ENCODE assay signal across 24 cellular contexts in the genomic region with DNA sequence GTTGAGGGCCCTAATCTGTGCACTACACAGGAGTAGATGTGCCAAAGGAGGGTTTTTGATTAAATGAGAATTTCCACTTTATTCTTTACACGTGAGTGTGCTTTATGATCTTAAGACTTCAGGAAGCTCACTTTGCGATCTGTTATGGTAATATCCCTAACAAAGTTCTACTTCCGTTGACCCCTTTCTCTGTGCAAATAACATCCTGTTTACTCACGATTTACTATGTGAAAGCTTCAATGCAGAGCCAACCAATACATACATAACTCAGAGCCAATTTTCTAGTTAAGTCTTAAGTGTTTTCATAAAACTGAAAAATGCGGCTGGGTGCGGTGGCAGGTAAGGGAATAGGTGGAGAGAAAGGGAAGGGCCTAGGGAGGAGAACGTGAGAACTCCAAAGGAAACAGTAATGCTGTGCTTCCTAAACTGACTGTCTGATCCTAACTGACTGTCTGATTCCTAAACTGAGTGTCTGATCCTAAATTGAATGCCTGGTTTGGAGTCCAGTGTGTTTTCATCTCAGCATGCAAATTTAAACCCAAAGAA.
DNase-seq lines count a peak whose midpoint lies in the region; ATAC-seq, FAIRE-seq and TF ChIP-seq lines count a peak whose summit lies in the region.
"Had no signal": no experiment of that assay in that cellular context is flagged by ENCODE, and none has a peak within 500 bp of the region (broad histone marks: within the 10 kb centered on the region; RNA-seq: fewer than 3 reads in every experiment).

No MANE protein-coding gene starts in this region.

- FAIRE-seq in GM12891 (lab: Jason Lieb, UNC), result peak; percentile 56
- FAIRE-seq: islet of Langerhans had no signal

- no peak for DNase-seq in activated T-cell treated with anti-CD3 and anti-CD28 coated beads, Interleukin-2, amount 50 U/mL, for 72 hours
- DNase-seq in activated T-cell treated with anti-CD3 and anti-CD28 coated beads, Interleukin-2, amount 50 U/mL, for 48 hours, result no peak
- DNase-seq in GM12891 (ENCODE audit: insufficient read length, low spot score), result no peak
- DNase-seq in left lung, result no peak
- no peak for DNase-seq in neural progenitor cell (ENCODE audit: low spot score)
- no peak for DNase-seq in NCI-H446 treated with DMSO at 0.1 percent for 48 hours (lab: John Stamatoyannopoulos, UW)
- DNase-seq: activated CD8-positive, alpha-beta memory T cell treated with anti-CD3 and anti-CD28 coated beads, Interleukin-2, amount 50 U/mL, for 4 hours; adrenal gland; GDM1; hypothalamus; NCI-H1092 treated with DMSO at 0.1 percent for 48 hours; NCI-H2081; stimulated activated CD4-positive, alpha-beta T cell treated with anti-CD3 and anti-CD28 coated beads, Interleukin-15, amount 100 ng/mL, for 24 hours; testis had no signal

- H3K9me3 ChIP-seq in left lung (no peaks in the 10 kb centered on the region), neural progenitor cell (ENCODE audit: low read depth) (no peaks in the 10 kb centered on the region)
- H3K9me3 ChIP-seq: adrenal gland, right atrium auricular region, testis had no signal

- peaks cover 67% of the 10 kb centered on the region for H3K4me1 Mint-ChIP-seq in activated T-cell treated with anti-CD3 and anti-CD28 coated beads, Interleukin-2, amount 50 U/mL, for 72 hours (ENCODE audit: low read depth)
- H3K4me1 Mint-ChIP-seq in activated T-helper 17 cell treated with anti-CD3 and anti-CD28 coated beads, Interleukin-2, amount 50 U/mL, for 72 hours, result peaks cover 40% of the 10 kb centered on the region
- peaks cover 6% of the 10 kb centered on the region for H3K4me1 Mint-ChIP-seq in neural progenitor cell

- H3K27ac ChIP-seq in left lung (no peak overlapping the region), neural progenitor cell (no peak overlapping the region)
- H3K27ac ChIP-seq: adrenal gland, C4-2B, epithelial cell of prostate, foreskin keratinocyte, testis had no signal

- no peak overlapping the region for H3K4me2 ChIP-seq in neural progenitor cell

- no peak overlapping the region for H3K9ac ChIP-seq in neural progenitor cell

- intact Hi-C loops in left lung (cut with DNase I), result no loop called here

- TF ChIP-seq CTCF in left lung (IDR thresholded peaks at IDR 0.05) (no peak), neural progenitor cell (IDR thresholded peaks at IDR 0.05) (no peak)

- no peaks in the 10 kb centered on the region for H3K27me3 ChIP-seq in left lung
- H3K27me3 ChIP-seq in neural progenitor cell, result no peaks in the 10 kb centered on the region
- H3K27me3 ChIP-seq: adrenal gland, foreskin keratinocyte, right atrium auricular region, testis had no signal

- no peaks in the 10 kb centered on the region for H3K36me3 Mint-ChIP-seq in activated T-cell treated with anti-CD3 and anti-CD28 coated beads, Interleukin-2, amount 50 U/mL, for 72 hours (ENCODE audit: insufficient read depth in 2 of 2)
- H3K36me3 Mint-ChIP-seq in activated T-helper 17 cell treated with anti-CD3 and anti-CD28 coated beads, Interleukin-2, amount 50 U/mL, for 72 hours (ENCODE audit: low read depth), result no peaks in the 10 kb centered on the region
- no peaks in the 10 kb centered on the region for H3K36me3 Mint-ChIP-seq in neural progenitor cell

- H3K4me3 Mint-ChIP-seq in activated T-cell treated with anti-CD3 and anti-CD28 coated beads, Interleukin-2, amount 50 U/mL, for 72 hours, result peak overlapping the region; percentile 61 to 77
- peak overlapping the region; percentile 89 for H3K4me3 Mint-ChIP-seq in activated T-helper 17 cell treated with anti-CD3 and anti-CD28 coated beads, Interleukin-2, amount 50 U/mL, for 72 hours
- no peak overlapping the region for H3K4me3 Mint-ChIP-seq in neural progenitor cell
- H3K4me3 Mint-ChIP-seq: dendritic cell treated with granulocyte-macrophage colony-stimulating factor and Interleukin-4, amounts not matched to agents 40 ng/mL and 50 ng/mL, for 4 days had no signal

- no peaks in the 10 kb centered on the region for H3K79me2 ChIP-seq in neural progenitor cell (ENCODE audit: low read depth)

- H3K27me3 Mint-ChIP-seq in activated T-cell treated with anti-CD3 and anti-CD28 coated beads, Interleukin-2, amount 50 U/mL, for 72 hours (ENCODE audit: low read depth), result no peaks in the 10 kb centered on the region
- H3K27me3 Mint-ChIP-seq in activated T-helper 17 cell treated with anti-CD3 and anti-CD28 coated beads, Interleukin-2, amount 50 U/mL, for 72 hours, result no peaks in the 10 kb centered on the region
- H3K27me3 Mint-ChIP-seq in neural progenitor cell (ENCODE audit: insufficient read depth, low read depth), result peaks cover 2% of the 10 kb centered on the region
- H3K27me3 Mint-ChIP-seq: dendritic cell treated with granulocyte-macrophage colony-stimulating factor and Interleukin-4, amounts not matched to agents 40 ng/mL and 50 ng/mL, for 4 days had no signal

- H3K4me3 ChIP-seq in left lung (no peak overlapping the region), neural progenitor cell (no peak overlapping the region)
- H3K4me3 ChIP-seq: adrenal gland, right atrium auricular region, testis had no signal

- no peak for TF ChIP-seq POLR2A in GM12891 (IDR thresholded peaks at IDR 0.05; ENCODE audit: low read depth, low read length)

- no peak overlapping the region for H2AFZ ChIP-seq in neural progenitor cell (replicated peaks)

- H3K9me3 Mint-ChIP-seq in activated T-cell treated with anti-CD3 and anti-CD28 coated beads, Interleukin-2, amount 50 U/mL, for 72 hours, result no peaks in the 10 kb centered on the region
- no peaks in the 10 kb centered on the region for H3K9me3 Mint-ChIP-seq in activated T-helper 17 cell treated with anti-CD3 and anti-CD28 coated beads, Interleukin-2, amount 50 U/mL, for 72 hours
- H3K9me3 Mint-ChIP-seq in neural progenitor cell, result no peaks in the 10 kb centered on the region

- no peaks in the 10 kb centered on the region for H4K20me1 ChIP-seq in neural progenitor cell (ENCODE audit: low read depth)

- peak overlapping the region; percentile 84 for H3K27ac Mint-ChIP-seq in activated T-cell treated with anti-CD3 and anti-CD28 coated beads, Interleukin-2, amount 50 U/mL, for 72 hours
- peak overlapping the region; percentile 85 for H3K27ac Mint-ChIP-seq in activated T-helper 17 cell treated with anti-CD3 and anti-CD28 coated beads, Interleukin-2, amount 50 U/mL, for 72 hours
- no peak overlapping the region for H3K27ac Mint-ChIP-seq in neural progenitor cell

- peaks cover 0 to 20% of the 10 kb centered on the region in 2 donors for H3K4me1 ChIP-seq in left lung
- no peaks in the 10 kb centered on the region for H3K4me1 ChIP-seq in neural progenitor cell
- H3K4me1 ChIP-seq: testis had no signal

- no peak for ATAC-seq in activated T-cell treated with anti-CD3 and anti-CD28 coated beads, Interleukin-2, amount 50 U/mL, for 72 hours (replicated peaks in 1 of 2)
- no peak for ATAC-seq in activated T-helper 17 cell treated with anti-CD3 and anti-CD28 coated beads, Interleukin-2, amount 50 U/mL, for 72 hours (replicated peaks)
- ATAC-seq in left lung, result peak; percentile 59
- no peak for ATAC-seq in HG02610 (IDR thresholded peaks at IDR 0.05; ENCODE audit: unreplicated experiment)
- ATAC-seq: activated CD4-positive, CD25-positive, alpha-beta regulatory T cell treated with anti-CD3 and anti-CD28 coated beads, Interleukin-2, amount 50 U/mL, for 24 hours; SK-N-SH treated with all-trans-retinoic acid at 6 μM for 48 hours had no signal

- H3F3A ChIP-seq in neural progenitor cell (ENCODE audit: low read depth), result no peaks in the 10 kb centered on the region

- H3K36me3 ChIP-seq in left lung (no peaks in the 10 kb centered on the region), neural progenitor cell (no peaks in the 10 kb centered on the region)
- H3K36me3 ChIP-seq: adrenal gland, right atrium auricular region had no signal

TF ChIP-seq in GM12891, 5 proteins besides CTCF, POLR2A, EP300 and RAD21:
- TF ChIP-seq PAX5 (IDR thresholded peaks at IDR 0.05; ENCODE audit: insufficient read depth, low read length, severe bottlenecking) (no peak), SPI1 (IDR thresholded peaks at IDR 0.05; ENCODE audit: low read depth, low read length) (no peak), POLR2AphosphoS5 (IDR thresholded peaks at IDR 0.05; ENCODE audit: low read depth, low read length) (no peak), POU2F2 (IDR thresholded peaks at IDR 0.05; ENCODE audit: low read depth, low read length) (no peak), TAF1 (IDR thresholded peaks at IDR 0.05; ENCODE audit: low read depth, low read length) (no peak)
TF ChIP-seq in GM12891: peak in this region for 0.
